20 cellular contexts compared by ENCODE assay signal in the genomic region with DNA sequence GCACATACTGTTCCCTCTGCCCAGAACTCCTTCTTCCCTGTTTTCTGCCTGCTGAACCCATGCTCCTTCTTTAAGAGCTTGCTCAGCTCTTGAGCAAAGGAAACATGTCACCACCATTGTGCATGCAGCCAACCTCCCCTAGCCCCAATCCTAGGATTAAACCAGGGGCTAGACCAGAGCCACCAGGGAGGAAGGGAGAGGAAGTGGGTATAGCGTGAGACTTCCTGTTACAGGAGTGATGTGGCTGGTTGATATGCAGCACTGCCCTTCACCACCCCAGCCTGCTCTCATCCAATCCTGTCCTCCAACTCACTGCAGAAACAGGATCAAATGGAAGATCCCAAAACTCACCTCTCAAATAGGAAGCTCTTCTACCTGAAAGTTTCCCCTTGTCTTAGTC.
DNase-seq lines count a peak whose midpoint lies in the region; FAIRE-seq and TF ChIP-seq lines count a peak whose summit lies in the region.
"Had no signal": no experiment of that assay in that cellular context is flagged by ENCODE, and none has a peak within 500 bp of the region (broad histone marks: within the 10 kb centered on the region; RNA-seq: fewer than 3 reads in every experiment).

No MANE protein-coding gene starts in this region.

- no peaks in the 10 kb centered on the region for H3K9me2 ChIP-seq in Karpas-422 (replicated peaks; ENCODE audit: insufficient read depth, low read length)
- H3K9me2 ChIP-seq: SK-N-SH had no signal

- no peak overlapping the region for H3K27ac ChIP-seq in BLaER1 treated with 17β-estradiol and CSF1 and Interleukin-3, amounts not matched to agents 10 nM and 100 nM
- H3K27ac ChIP-seq in kidney (ENCODE audit: low read depth in 2 of 2, low read length in 2 of 2): no peak overlapping the region
- no peak overlapping the region for H3K27ac ChIP-seq in uterus
- H3K27ac ChIP-seq in Karpas-422 (ENCODE audit: low read length): no peak overlapping the region
- H3K27ac ChIP-seq: HL-60 had no signal

- H3K36me3 ChIP-seq in BLaER1 treated with 17β-estradiol and CSF1 and Interleukin-3, amounts not matched to agents 10 nM and 100 nM: no peaks in the 10 kb centered on the region
- H3K36me3 ChIP-seq in kidney (ENCODE audit: control insufficient read depth in 1 of 2, insufficient read depth in 2 of 2, low read length in 2 of 2) (no peaks in the 10 kb centered on the region), uterus (no peaks in the 10 kb centered on the region), Karpas-422 (ENCODE audit: insufficient read depth, low read length) (no peaks in the 10 kb centered on the region)
- H3K36me3 ChIP-seq: HAP-1, MG63 had no signal

- no peak for TF ChIP-seq POLR2A in uterus (IDR thresholded peaks at IDR 0.05)

- H3K9ac ChIP-seq in BLaER1 treated with 17β-estradiol and CSF1 and Interleukin-3, amounts not matched to agents 10 nM and 100 nM: no peak overlapping the region
- no peak overlapping the region for H3K9ac ChIP-seq in kidney (ENCODE audit: low read length in 2 of 2)
- no peak overlapping the region for H3K9ac ChIP-seq in Karpas-422 (ENCODE audit: low read length)
- H3K9ac ChIP-seq: SK-N-SH had no signal

- H3K79me2 ChIP-seq in Karpas-422 (ENCODE audit: low read length): no peaks in the 10 kb centered on the region

- in situ Hi-C loops in GM13976 (cut with MboI; ENCODE audit: low sequenced_read_pairs, unreplicated experiment): no loop called here

- peaks cover 7 to 24% (median 13%) of the 10 kb centered on the region in 11 experiments; a peak in 19 of 22 replicates for H3K9me3 ChIP-seq in BLaER1 treated with 17β-estradiol and CSF1 and Interleukin-3, amounts not matched to agents 10 nM and 100 nM (replicated peaks in 1 of 11)
- H3K9me3 ChIP-seq in kidney (ENCODE audit: control insufficient read depth in 1 of 2, low read length in 2 of 2): peaks cover 0 to 4% of the 10 kb centered on the region in 2 donors
- H3K9me3 ChIP-seq in uterus: no peaks in the 10 kb centered on the region
- no peaks in the 10 kb centered on the region for H3K9me3 ChIP-seq in Karpas-422 (ENCODE audit: low read length)
- H3K9me3 ChIP-seq: HAP-1, MG63, SK-N-SH had no signal

- no peak overlapping the region for H2AFZ ChIP-seq in Karpas-422 (ENCODE audit: low read length)

- no peak for FAIRE-seq in kidney (lab: Jason Lieb, UNC)
- FAIRE-seq: RCC 7860 had no signal

- TF ChIP-seq CTCF in kidney (IDR thresholded peaks at IDR 0.05; ENCODE audit: borderline replicate concordance, extremely low read depth, insufficient read depth): no peak
- no peak for TF ChIP-seq CTCF in uterus (IDR thresholded peaks at IDR 0.05)
- no peak for TF ChIP-seq CTCF in GM13976 (IDR thresholded peaks at IDR 0.05; ENCODE audit: borderline replicate concordance, control extremely low read depth, extremely low read depth, insufficient read depth, missing control alignments)

- H3K4me1 ChIP-seq in BLaER1 treated with 17β-estradiol and CSF1 and Interleukin-3, amounts not matched to agents 10 nM and 100 nM: peaks cover 9 to 12% (median 10%) of the 10 kb centered on the region in 10 experiments
- H3K4me1 ChIP-seq in kidney (ENCODE audit: control insufficient read depth in 1 of 2, insufficient read depth in 1 of 2, low read depth in 1 of 2, low read length in 2 of 2): no peaks in the 10 kb centered on the region
- H3K4me1 ChIP-seq in uterus: no peaks in the 10 kb centered on the region
- no peaks in the 10 kb centered on the region for H3K4me1 ChIP-seq in Karpas-422 (ENCODE audit: low read length)
- H3K4me1 ChIP-seq: HAP-1 had no signal

- H4K20me1 ChIP-seq in BLaER1 treated with 17β-estradiol and CSF1 and Interleukin-3, amounts not matched to agents 10 nM and 100 nM: no peaks in the 10 kb centered on the region; a peak in 1 of 22 replicates
- no peaks in the 10 kb centered on the region for H4K20me1 ChIP-seq in Karpas-422 (ENCODE audit: insufficient read depth, low read depth, low read length)

- DNase-seq in 8988T: peak; percentile 13
- peak; percentile 31 for DNase-seq in UCSD-AML1 (lab: John Stamatoyannopoulos, UW; ENCODE audit: unreplicated experiment)
- DNase-seq in kidney: peak; percentile 3
- no peak for DNase-seq in uterus
- no peak for DNase-seq in GM13976 (ENCODE audit: low spot score)
- no peak for DNase-seq in Karpas-422
- no peak for DNase-seq in T-helper 9 cell
- DNase-seq: CD4-positive, alpha-beta memory T cell; DMS79; KBM-7; MG63; NCI-H187 treated with DMSO at 0.1 percent for 48 hours; NCI-H446; NCI-H69; SHP77; SK-N-SH had no signal

- intact Hi-C loops in kidney (cut with DNase I) (no loop called here), uterus (cut with DNase I; ENCODE audit: low total_unique reads) (no loop called here)

- no peak overlapping the region for H3K4me3 ChIP-seq in BLaER1 treated with 17β-estradiol and CSF1 and Interleukin-3, amounts not matched to agents 10 nM and 100 nM
- H3K4me3 ChIP-seq in kidney (ENCODE audit: low read length in 2 of 2) (no peak overlapping the region), uterus (no peak overlapping the region), Karpas-422 (ENCODE audit: low read length) (no peak overlapping the region)
- H3K4me3 ChIP-seq: HAP-1, MG63 had no signal

- H3K27me3 ChIP-seq in BLaER1 treated with 17β-estradiol and CSF1 and Interleukin-3, amounts not matched to agents 10 nM and 100 nM: no peaks in the 10 kb centered on the region
- H3K27me3 ChIP-seq in uterus (no peaks in the 10 kb centered on the region), Karpas-422 (ENCODE audit: low read length) (no peaks in the 10 kb centered on the region)
- H3K27me3 ChIP-seq: MG63 had no signal

- peak overlapping the region; percentile 27 to 64 (median 43) for H3K4me2 ChIP-seq in BLaER1 treated with 17β-estradiol and CSF1 and Interleukin-3, amounts not matched to agents 10 nM and 100 nM
- H3K4me2 ChIP-seq in Karpas-422 (ENCODE audit: low read depth, low read length, poor library complexity, severe bottlenecking): no peak overlapping the region
- H3K4me2 ChIP-seq: SK-N-SH had no signal

Comparison
In these comparisons a context has a peak if more than half of its experiments do, and no peak if none do; other contexts are left out.
1. DNase-seq: peak in 8988T (single experiment), UCSD-AML1 (single experiment) and kidney (single experiment); none in uterus (0 of 2), GM13976 (single experiment), Karpas-422 (single experiment) and T-helper 9 cell (single experiment).